Comparison of ENCODE assay signal across 28 cellular contexts in genomic region chr2:176172748-176173586, GRCh38. TPM values are rescaled to one million over a fixed set of nuclear protein-coding genes. Genes with fewer than 3 reads are reported as not detected.
DNase-seq lines count a peak whose midpoint lies in the region; ATAC-seq and TF ChIP-seq lines count a peak whose summit lies in the region.
"Had no signal": no experiment of that assay in that cellular context is flagged by ENCODE, and none has a peak within 500 bp of the region (broad histone marks: within the 10 kb centered on the region; RNA-seq: fewer than 3 reads in every experiment).

No MANE protein-coding gene starts in this region.

- DNase-seq in NCI-H524 (lab: John Stamatoyannopoulos, UW) (peak; percentile 12 to 53), NCI-H524 treated with DMSO at 0.1 percent for 48 hours (lab: John Stamatoyannopoulos, UW) (no peak), glutamatergic neuron (no peak), substantia nigra (lab: John Stamatoyannopoulos, UW) (no peak), activated T-cell treated with anti-CD3 and anti-CD28 coated beads for 4 hours (no peak), lower lobe of right lung (no peak)
- DNase-seq: activated CD4-positive, CD25-positive, alpha-beta regulatory T cell treated with anti-CD3 and anti-CD28 coated beads, Interleukin-2, amount 50 U/mL, for 72 hours; activated T-cell treated with anti-CD3 and anti-CD28 coated beads, Interleukin-2, amount 50 U/mL, for 72 hours; BE2C; DMS79 treated with DMSO at 0.1 percent for 48 hours; effector CD4-positive, alpha-beta T cell; esophagus squamous epithelium; mesenchymal stem cell; naive thymus-derived CD4-positive, alpha-beta T cell; NCI-H2107; NCI-H510A; SK-N-SH; small intestine; stimulated activated CD4-positive, alpha-beta T cell treated with anti-CD3 and anti-CD28 coated beads, Interleukin-2, amount 100 ng/mL, for 48 hours; stimulated activated naive CD8-positive, alpha-beta T cell treated with anti-CD3 and anti-CD28 coated beads, Interleukin-15, amount 100 ng/mL, for 72 hours; upper lobe of left lung had no signal

- H3K27ac ChIP-seq in substantia nigra (ENCODE audit: low read depth, low read length, poor library complexity, severe bottlenecking), result peak overlapping the region; percentile 45
- H3K27ac ChIP-seq in lower lobe of right lung, result no peak overlapping the region
- H3K27ac ChIP-seq: 22Rv1, esophagus squamous epithelium, parathyroid adenoma, RWPE1, upper lobe of left lung had no signal

- H3K27ac Mint-ChIP-seq in glutamatergic neuron (ENCODE audit: unreplicated experiment), result no peak overlapping the region
- H3K27ac Mint-ChIP-seq: activated naive CD8-positive, alpha-beta T cell; stimulated activated naive CD8-positive, alpha-beta T cell treated with anti-CD3 and anti-CD28 coated beads, Interleukin-15, amount 100 ng/mL, for 72 hours had no signal

- TF ChIP-seq CTCF in glutamatergic neuron (IDR thresholded peaks at IDR 0.05; ENCODE audit: partially characterized antibody, unreplicated experiment) (no peak), lower lobe of right lung (IDR thresholded peaks at IDR 0.05) (no peak)

- H3K36me3 ChIP-seq in lower lobe of right lung, result no peaks in the 10 kb centered on the region
- H3K36me3 ChIP-seq: esophagus squamous epithelium, upper lobe of left lung had no signal

- no peak overlapping the region for H3K4me3 ChIP-seq in lower lobe of right lung
- H3K4me3 ChIP-seq: upper lobe of left lung had no signal

- no peak for ATAC-seq in lower lobe of right lung
- ATAC-seq: activated T-cell treated with anti-CD3 and anti-CD28 coated beads, Interleukin-2, amount 50 U/mL, for 72 hours; naive thymus-derived CD4-positive, alpha-beta T cell had no signal

- peaks cover 38% of the 10 kb centered on the region for H3K27me3 Mint-ChIP-seq in glutamatergic neuron (ENCODE audit: unreplicated experiment)

- no peaks in the 10 kb centered on the region for H3K9me3 ChIP-seq in lower lobe of right lung
- H3K9me3 ChIP-seq: BE2C, esophagus squamous epithelium, SK-N-SH, upper lobe of left lung had no signal

- H3K9me3 Mint-ChIP-seq in glutamatergic neuron (ENCODE audit: unreplicated experiment), result peaks cover 7% of the 10 kb centered on the region
- H3K9me3 Mint-ChIP-seq: activated T-cell treated with anti-CD3 and anti-CD28 coated beads, Interleukin-2, amount 50 U/mL, for 72 hours; stimulated activated naive CD8-positive, alpha-beta T cell treated with anti-CD3 and anti-CD28 coated beads, Interleukin-15, amount 100 ng/mL, for 72 hours had no signal

- H3K4me3 Mint-ChIP-seq in glutamatergic neuron (ENCODE audit: unreplicated experiment), result peak overlapping the region; percentile 56
- H3K4me3 Mint-ChIP-seq: activated naive CD8-positive, alpha-beta T cell had no signal

- peaks cover 96% of the 10 kb centered on the region for H3K27me3 ChIP-seq in lower lobe of right lung (ENCODE audit: low read depth)
- H3K27me3 ChIP-seq: BE2C had no signal

- H3K4me1 Mint-ChIP-seq in glutamatergic neuron (ENCODE audit: low read depth, unreplicated experiment), result peaks cover 17% of the 10 kb centered on the region

- peaks cover 12% of the 10 kb centered on the region for H3K36me3 Mint-ChIP-seq in glutamatergic neuron (ENCODE audit: unreplicated experiment)
- H3K36me3 Mint-ChIP-seq: activated naive CD8-positive, alpha-beta T cell had no signal

- peaks cover 11% of the 10 kb centered on the region for H3K4me1 ChIP-seq in lower lobe of right lung
- H3K4me1 ChIP-seq: parathyroid adenoma had no signal

- intact Hi-C loops in lower lobe of right lung (cut with DNase I), result no loop called here

RNA-seq across cellular contexts. Expression of gene HOXD1, which starts 15.5 kb away (rescaled TPM):
- total RNA-seq in glutamatergic neuron (ENCODE audit: unreplicated experiment), result not detected
- total RNA-seq in lower lobe of right lung, result 3.4 TPM
- total RNA-seq: activated CD8-positive, alpha-beta memory T cell treated with anti-CD3 and anti-CD28 coated beads for 36 hours; activated T-cell treated with anti-CD3 and anti-CD28 coated beads, Interleukin-2, amount 50 U/mL, for 72 hours; cerebellum; M059J; naive thymus-derived CD4-positive, alpha-beta T cell had no signal

RNA-seq across cellular contexts. Expression of gene HOXD3, which starts 15.9 kb away (rescaled TPM):
- total RNA-seq in glutamatergic neuron (ENCODE audit: unreplicated experiment) (not detected), lower lobe of right lung (0.47 TPM)
- total RNA-seq: activated CD8-positive, alpha-beta memory T cell treated with anti-CD3 and anti-CD28 coated beads for 36 hours; activated T-cell treated with anti-CD3 and anti-CD28 coated beads, Interleukin-2, amount 50 U/mL, for 72 hours; cerebellum; naive thymus-derived CD4-positive, alpha-beta T cell had no signal

RNA-seq across cellular contexts. Expression of gene HOXD4, which starts 21.6 kb away (rescaled TPM):
- total RNA-seq in glutamatergic neuron (ENCODE audit: unreplicated experiment) (not detected), lower lobe of right lung (0.97 TPM)
- total RNA-seq: activated CD8-positive, alpha-beta memory T cell treated with anti-CD3 and anti-CD28 coated beads for 36 hours; activated T-cell treated with anti-CD3 and anti-CD28 coated beads, Interleukin-2, amount 50 U/mL, for 72 hours; cerebellum; naive thymus-derived CD4-positive, alpha-beta T cell had no signal

RNA-seq across cellular contexts. Expression of gene HOXD8, which starts 43.5 kb away (rescaled TPM):
- total RNA-seq in glutamatergic neuron (ENCODE audit: unreplicated experiment) (0.27 TPM), lower lobe of right lung (2.3 TPM)
- total RNA-seq: activated CD8-positive, alpha-beta memory T cell treated with anti-CD3 and anti-CD28 coated beads for 36 hours; activated T-cell treated with anti-CD3 and anti-CD28 coated beads, Interleukin-2, amount 50 U/mL, for 72 hours; cerebellum; naive thymus-derived CD4-positive, alpha-beta T cell had no signal

RNA-seq across cellular contexts. Expression of gene HOXD9, which starts 50.4 kb away (rescaled TPM):
- total RNA-seq in glutamatergic neuron (ENCODE audit: unreplicated experiment) (0.44 TPM), lower lobe of right lung (0.86 TPM)
- total RNA-seq: activated CD8-positive, alpha-beta memory T cell treated with anti-CD3 and anti-CD28 coated beads for 36 hours; activated T-cell treated with anti-CD3 and anti-CD28 coated beads, Interleukin-2, amount 50 U/mL, for 72 hours; cerebellum; naive thymus-derived CD4-positive, alpha-beta T cell had no signal

Comparison
In these comparisons a context has a peak if more than half of its experiments do, and no peak if none do; other contexts are left out.
1. DNase-seq: peak in NCI-H524 (2 of 2); none in NCI-H524 treated with DMSO at 0.1 percent for 48 hours (single experiment), glutamatergic neuron (single experiment), substantia nigra (0 of 49), activated T-cell treated with anti-CD3 and anti-CD28 coated beads for 4 hours (single experiment) and lower lobe of right lung (single experiment).